8 cellular contexts compared by ENCODE assay signal in genomic region chr1:8133657-8134430, GRCh38.
DNase-seq lines count a peak whose midpoint lies in the region; ATAC-seq and TF ChIP-seq lines count a peak whose summit lies in the region.
"Had no signal": no experiment of that assay in that cellular context is flagged by ENCODE, and none has a peak within 500 bp of the region (broad histone marks: within the 10 kb centered on the region; RNA-seq: fewer than 3 reads in every experiment).

No MANE protein-coding gene starts in this region.

- no peak overlapping the region for H3K4me3 ChIP-seq in epithelial cell of proximal tubule (ENCODE audit: low read depth, low read length)

- DNase-seq in NCI-H446 treated with DMSO at 0.1 percent for 48 hours (lab: John Stamatoyannopoulos, UW) (peak; percentile 51), epithelial cell of proximal tubule (ENCODE audit: low read depth) (peak; percentile 54), mucosa of gallbladder (ENCODE audit: low spot score) (peak; percentile 75), NCI-H2196 treated with DMSO at 0.1 percent for 48 hours (lab: John Stamatoyannopoulos, UW; ENCODE audit: unreplicated experiment) (no peak), NCI-H187 (lab: John Stamatoyannopoulos, UW) (no peak), germinal center (ENCODE audit: low spot score) (no peak)
- DNase-seq: activated CD4-positive, CD25-positive, alpha-beta regulatory T cell had no signal

- TF ChIP-seq CTCF in epithelial cell of proximal tubule (conservative IDR thresholded peaks at IDR 0.05; ENCODE audit: low read depth, low read length) = no peak

- no peak for ATAC-seq in HG03196 (IDR thresholded peaks at IDR 0.05; ENCODE audit: unreplicated experiment)

Comparison
In these comparisons a context has a peak if more than half of its experiments do, and no peak if none do; other contexts are left out.
1. DNase-seq: peak in NCI-H446 treated with DMSO at 0.1 percent for 48 hours (single experiment), epithelial cell of proximal tubule (single experiment) and mucosa of gallbladder (single experiment); none in NCI-H2196 treated with DMSO at 0.1 percent for 48 hours (single experiment), NCI-H187 (0 of 2) and germinal center (single experiment).